In the genomic region with DNA sequence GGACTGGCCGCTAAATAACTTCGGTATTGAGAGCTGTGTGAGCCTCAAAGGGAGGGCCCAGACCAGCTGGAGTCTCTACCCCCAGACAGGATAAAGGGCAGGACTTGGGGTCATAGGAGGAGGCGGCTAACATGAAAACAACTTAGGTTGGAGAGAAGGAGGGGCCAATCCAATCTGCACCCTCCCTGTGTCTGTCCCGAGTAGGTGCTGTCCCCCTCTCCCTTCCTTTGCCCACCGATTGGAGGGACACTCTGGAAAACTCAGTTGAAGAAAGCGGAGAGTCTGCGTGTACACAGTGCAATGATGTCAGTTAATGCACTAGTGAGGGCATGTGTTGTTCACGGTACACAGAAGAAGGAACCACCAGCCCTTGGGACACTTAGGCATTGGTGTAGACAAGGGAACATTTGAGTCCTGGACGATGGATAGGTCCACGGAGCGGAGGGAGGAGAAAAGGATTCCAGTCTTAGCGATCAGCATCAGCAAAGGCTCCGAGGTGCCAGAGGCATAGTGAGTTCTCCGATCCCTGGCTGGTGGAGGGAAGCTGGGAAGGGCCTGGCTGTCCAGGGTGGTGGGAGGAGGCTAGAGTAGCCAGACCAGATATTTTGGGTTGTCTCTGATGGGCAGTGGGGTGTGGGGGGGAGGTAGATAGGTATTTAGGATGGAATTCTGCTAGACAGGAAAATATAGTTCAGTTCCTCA, we compare ENCODE assay signal across 8 cellular contexts. TPM values are rescaled to one million over a fixed set of nuclear protein-coding genes. Genes with fewer than 3 reads are reported as not detected.
A peak's percentile ranks its signal among the peaks of the same experiment; 100 is the strongest.
DNase-seq lines count a peak whose midpoint lies in the region; ATAC-seq and TF ChIP-seq lines count a peak whose summit lies in the region.

No MANE protein-coding gene starts in this region.

- peak overlapping the region; percentile 76 to 94 for H3K27ac ChIP-seq in SK-N-SH (ENCODE audit: low read depth in 2 of 2, low read length in 1 of 2)

- no peaks in the 10 kb centered on the region for H3K9me2 ChIP-seq in SK-N-SH

- H3K4me1 Mint-ChIP-seq in glutamatergic neuron (ENCODE audit: low read depth, unreplicated experiment) = peaks cover 11% of the 10 kb centered on the region

- peak overlapping the region; percentile 49 to 64 for H3K4me3 ChIP-seq in SK-N-SH (ENCODE audit: low read depth in 2 of 2, low read length in 1 of 2)
- peak overlapping the region; percentile 43 for H3K4me3 ChIP-seq in skeletal muscle cell (ENCODE audit: low read depth, low read length)

- H3K4me1 ChIP-seq in SK-N-SH (ENCODE audit: control insufficient read depth in 1 of 2, insufficient read depth in 2 of 2, low read depth in 1 of 2, low read length in 1 of 2) = peaks cover 39 to 44% of the 10 kb centered on the region in 2 experiments; a peak in 3 of 4 replicates

- peaks cover 9% of the 10 kb centered on the region for H3K9me3 Mint-ChIP-seq in glutamatergic neuron (ENCODE audit: unreplicated experiment)

- no peak for TF ChIP-seq CTCF in SK-N-SH (IDR thresholded peaks at IDR 0.05)
- TF ChIP-seq CTCF in glutamatergic neuron (IDR thresholded peaks at IDR 0.05; ENCODE audit: partially characterized antibody, unreplicated experiment) = no peak

- H3K4me3 Mint-ChIP-seq in glutamatergic neuron (ENCODE audit: unreplicated experiment) = peak overlapping the region; percentile 78

- 53% methylated on average over 14 of the region's 14 CpGs for WGBS in SK-N-SH (ENCODE audit: low lambda C conversion rate)

- ATAC-seq in GM21619 (IDR thresholded peaks at IDR 0.05; ENCODE audit: unreplicated experiment) (peak; percentile 2), esophagus mucosa (no peak)

- peaks cover 32% of the 10 kb centered on the region for H3K27me3 Mint-ChIP-seq in glutamatergic neuron (ENCODE audit: unreplicated experiment)

- no peak for TF ChIP-seq EP300 in SK-N-SH (IDR thresholded peaks at IDR 0.05; ENCODE audit: borderline replicate concordance in 1 of 2, low read depth in 1 of 2, low read length in 1 of 2)

- no peak for TF ChIP-seq RAD21 in SK-N-SH (IDR thresholded peaks at IDR 0.05; ENCODE audit: low read length)

- H3F3A ChIP-seq in SK-N-SH (replicated peaks; ENCODE audit: insufficient read depth) = peaks cover 36% of the 10 kb centered on the region

- H3K79me2 ChIP-seq in SK-N-SH (ENCODE audit: insufficient read depth) = peaks cover 15% of the 10 kb centered on the region; the same call in 1 of the 2 replicates

- H3K9me3 ChIP-seq in SK-N-SH = no peaks in the 10 kb centered on the region

- H2AFZ ChIP-seq in SK-N-SH (ENCODE audit: low read depth) = peak overlapping the region; percentile 70; the same call in 1 of the 2 replicates

- no peaks in the 10 kb centered on the region for H4K20me1 ChIP-seq in SK-N-SH (ENCODE audit: insufficient read depth)

- no peaks in the 10 kb centered on the region for H3K27me3 ChIP-seq in SK-N-SH (ENCODE audit: insufficient read depth)

- H3K36me3 Mint-ChIP-seq in glutamatergic neuron (ENCODE audit: unreplicated experiment) = peaks cover 5% of the 10 kb centered on the region

- peak overlapping the region; percentile 2 for H3K27ac Mint-ChIP-seq in glutamatergic neuron (ENCODE audit: unreplicated experiment)

- H3K4me2 ChIP-seq in SK-N-SH = peak overlapping the region; percentile 98

- CTCF ChIA-PET in SK-N-SH (lab: Yijun Ruan, JAX) = interaction anchor here (0.8 to 4.1 kb wide), 9 partner anchors 8 to 270 kb away, joined by 3 to 32 read pairs (median 5); a partner anchor contains a TSS

- POLR2A ChIA-PET in SK-N-SH (lab: Yijun Ruan, JAX) = interaction anchor here (0.9 to 2.6 kb wide), 7 partner anchors 10 to 153 kb away, joined by 3 to 15 read pairs (median 3); a partner anchor contains a TSS

- DNase-seq in SK-N-SH (no peak), glutamatergic neuron (no peak), skeletal muscle cell (ENCODE audit: low read depth) (no peak), midbrain (lab: John Stamatoyannopoulos, UW) (no peak), NCI-H2081 (lab: John Stamatoyannopoulos, UW) (no peak), kidney tubule cell (ENCODE audit: low spot score) (no peak)

- H3K36me3 ChIP-seq in SK-N-SH (replicated peaks in 1 of 2; ENCODE audit: control insufficient read depth in 1 of 2, insufficient read depth in 2 of 2, low read length in 1 of 2) = peaks cover 6 to 8% of the 10 kb centered on the region in 2 experiments

- peak overlapping the region; percentile 64 for H3K9ac ChIP-seq in SK-N-SH

TF ChIP-seq in SK-N-SH, 30 proteins besides CTCF, POLR2A, EP300 and RAD21:
- TF ChIP-seq FOXJ3 (CRISPR knock-in tag; IDR thresholded peaks at IDR 0.05) = 0 out of 2 replicates have a peak, but pooled peaks have one; percentile 19
- TF ChIP-seq MEF2A (IDR thresholded peaks at IDR 0.05; ENCODE audit: borderline replicate concordance, low read depth) = no peak

RNA-seq across cellular contexts. Expression of a gene that starts 0.8 kb away (rescaled TPM):
- polyA plus RNA-seq in SK-N-SH (2012; rRNA removed) = 34.1 and 38.7 TPM in 2 replicates
- 16.9 and 22.0 TPM in 2 replicates for polyA plus RNA-seq in SK-N-SH (2012; cell fraction: cytosol; rRNA removed)
- 131 and 167 TPM in 2 replicates for polyA plus RNA-seq in SK-N-SH (2012; cell fraction: nucleus; rRNA removed)
- 8.8 TPM for total RNA-seq in glutamatergic neuron (ENCODE audit: unreplicated experiment)
- total RNA-seq in esophagus mucosa = 23.3 TPM

RNA-seq across cellular contexts. Expression of a gene that starts 6.6 kb away (rescaled TPM):
- 33.4 and 44.4 TPM in 2 replicates for polyA plus RNA-seq in SK-N-SH (2012; rRNA removed)
- polyA plus RNA-seq in SK-N-SH (2012; cell fraction: cytosol; rRNA removed) = 2.1 and 4.7 TPM in 2 replicates
- 393 and 428 TPM in 2 replicates for polyA plus RNA-seq in SK-N-SH (2012; cell fraction: nucleus; rRNA removed)
- 7.2 TPM for total RNA-seq in glutamatergic neuron (ENCODE audit: unreplicated experiment)
- 10.9 TPM for total RNA-seq in esophagus mucosa

RNA-seq across cellular contexts. Expression of a gene that starts 11.3 kb away (rescaled TPM):
- 17.8 and 21.8 TPM in 2 replicates for polyA plus RNA-seq in SK-N-SH (2012; rRNA removed)
- 2.9 and 5.0 TPM in 2 replicates for polyA plus RNA-seq in SK-N-SH (2012; cell fraction: cytosol; rRNA removed)
- polyA plus RNA-seq in SK-N-SH (2012; cell fraction: nucleus; rRNA removed) = 198 and 356 TPM in 2 replicates
- 3.1 TPM for total RNA-seq in glutamatergic neuron (ENCODE audit: unreplicated experiment)
- 5.5 TPM for total RNA-seq in esophagus mucosa

RNA-seq across cellular contexts. Expression of a gene that starts 11.4 kb away (rescaled TPM):
- 27.7 and 28.5 TPM in 2 replicates for polyA plus RNA-seq in SK-N-SH (2012; rRNA removed)
- polyA plus RNA-seq in SK-N-SH (2012; cell fraction: cytosol; rRNA removed) = 13.4 and 21.9 TPM in 2 replicates
- 53.4 and 65.8 TPM in 2 replicates for polyA plus RNA-seq in SK-N-SH (2012; cell fraction: nucleus; rRNA removed)
- total RNA-seq in glutamatergic neuron (ENCODE audit: unreplicated experiment) (1.0 TPM), esophagus mucosa (18.0 TPM)

RNA-seq across cellular contexts. Expression of a gene that starts 12.7 kb away (rescaled TPM):
- 68.5 and 83.5 TPM in 2 replicates for polyA plus RNA-seq in SK-N-SH (2012; rRNA removed)
- polyA plus RNA-seq in SK-N-SH (2012; cell fraction: cytosol; rRNA removed) = 9.5 and 20.4 TPM in 2 replicates
- 409 and 450 TPM in 2 replicates for polyA plus RNA-seq in SK-N-SH (2012; cell fraction: nucleus; rRNA removed)
- total RNA-seq in glutamatergic neuron (ENCODE audit: unreplicated experiment) = 197 TPM
- total RNA-seq in esophagus mucosa = 7.8 TPM
